Comparison of ENCODE assay signal across 18 cellular contexts in the genomic region with DNA sequence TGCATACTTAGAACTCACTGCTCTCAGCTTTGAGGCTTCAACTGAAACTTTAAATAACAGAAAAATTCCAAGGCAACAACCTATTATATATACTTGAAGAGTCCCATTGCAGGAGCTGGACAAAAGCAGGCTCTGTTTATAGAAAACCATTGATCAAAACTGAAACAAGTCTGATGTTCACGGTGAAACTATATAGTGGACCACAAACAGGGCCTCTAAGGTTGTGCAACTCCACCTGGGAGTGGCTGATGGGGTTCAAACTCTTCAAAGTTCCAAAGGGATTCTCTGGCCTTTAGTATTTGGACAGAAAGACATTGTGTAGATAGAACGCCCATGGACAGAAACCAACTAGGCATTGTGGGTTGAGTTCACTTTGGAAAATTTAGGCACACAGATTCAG.
A peak's percentile ranks its signal among the peaks of the same experiment; 100 is the strongest.
DNase-seq lines count a peak whose midpoint lies in the region; ATAC-seq and TF ChIP-seq lines count a peak whose summit lies in the region.
"Had no signal": no experiment of that assay in that cellular context is flagged by ENCODE, and none has a peak within 500 bp of the region (broad histone marks: within the 10 kb centered on the region; RNA-seq: fewer than 3 reads in every experiment).

No MANE protein-coding gene starts in this region.

- H3K27ac Mint-ChIP-seq in naive thymus-derived CD4-positive, alpha-beta T cell: no peak overlapping the region
- H3K27ac Mint-ChIP-seq in mesothelial cell of epicardium: no peak overlapping the region
- H3K27ac Mint-ChIP-seq: GM23338 had no signal

- ATAC-seq in GM18498 (IDR thresholded peaks at IDR 0.05; ENCODE audit: unreplicated experiment): peak; percentile 51
- peak; percentile 58 for ATAC-seq in GM19395 (IDR thresholded peaks at IDR 0.05; ENCODE audit: unreplicated experiment)
- ATAC-seq in HG02798 (IDR thresholded peaks at IDR 0.05; ENCODE audit: poor library complexity, unreplicated experiment): peak; percentile 33
- ATAC-seq in HG03565 (IDR thresholded peaks at IDR 0.05; ENCODE audit: unreplicated experiment): peak; percentile 27
- ATAC-seq in HG03521 (IDR thresholded peaks at IDR 0.05; ENCODE audit: unreplicated experiment): no peak
- no peak for ATAC-seq in naive thymus-derived CD4-positive, alpha-beta T cell
- ATAC-seq: GM23338 had no signal

- H3K4me1 ChIP-seq in naive thymus-derived CD4-positive, alpha-beta T cell (ENCODE audit: control insufficient read depth in 2 of 2, insufficient read depth in 2 of 2, low read length in 2 of 2): no peaks in the 10 kb centered on the region
- H3K4me1 ChIP-seq: BLaER1 treated with 17β-estradiol and CSF1 and Interleukin-3, amounts not matched to agents 10 nM and 100 nM; Peyer's patch had no signal

- H3K27ac ChIP-seq in naive thymus-derived CD4-positive, alpha-beta T cell (ENCODE audit: low read depth, low read length): no peak overlapping the region
- H3K27ac ChIP-seq in brain microvascular endothelial cell: no peak overlapping the region
- H3K27ac ChIP-seq: BLaER1 treated with 17β-estradiol and CSF1 and Interleukin-3, amounts not matched to agents 10 nM and 100 nM; Peyer's patch had no signal

- TF ChIP-seq CTCF in brain microvascular endothelial cell (IDR thresholded peaks at IDR 0.05; ENCODE audit: low read depth, low read length, missing control alignments) (no peak), mesothelial cell of epicardium (IDR thresholded peaks at IDR 0.05; ENCODE audit: unreplicated experiment) (no peak)

- POLR2A ChIA-PET in naive thymus-derived CD4-positive, alpha-beta T cell (lab: Charles Lee): no interaction called here

- intact Hi-C loops in naive thymus-derived CD4-positive, alpha-beta T cell (cut with micrococcal nuclease): no loop called here

- H3K4me1 Mint-ChIP-seq in naive thymus-derived CD4-positive, alpha-beta T cell: peaks cover 0 to 4% (median 0%) of the 10 kb centered on the region in 7 donors
- peaks cover 5% of the 10 kb centered on the region for H3K4me1 Mint-ChIP-seq in mesothelial cell of epicardium
- H3K4me1 Mint-ChIP-seq: GM23338 had no signal

- in situ Hi-C loops in brain microvascular endothelial cell (cut with HindIII; ENCODE audit: low pct_ligation_motif_present, low sequenced_read_pairs): no loop called here

- H3K4me3 Mint-ChIP-seq in naive thymus-derived CD4-positive, alpha-beta T cell: no peak overlapping the region
- no peak overlapping the region for H3K4me3 Mint-ChIP-seq in mesothelial cell of epicardium
- H3K4me3 Mint-ChIP-seq: GM23338 had no signal

- peaks cover 0 to 10% (median 0%) of the 10 kb centered on the region in 5 donors for H3K27me3 Mint-ChIP-seq in naive thymus-derived CD4-positive, alpha-beta T cell
- H3K27me3 Mint-ChIP-seq in mesothelial cell of epicardium (ENCODE audit: low read depth): no peaks in the 10 kb centered on the region

- no peaks in the 10 kb centered on the region for H3K36me3 ChIP-seq in naive thymus-derived CD4-positive, alpha-beta T cell (ENCODE audit: control insufficient read depth in 2 of 3, insufficient read depth in 3 of 3, low read length in 3 of 3)
- no peaks in the 10 kb centered on the region for H3K36me3 ChIP-seq in brain microvascular endothelial cell (replicated peaks)
- H3K36me3 ChIP-seq: BLaER1 treated with 17β-estradiol and CSF1 and Interleukin-3, amounts not matched to agents 10 nM and 100 nM; MG63; Peyer's patch had no signal

- peaks cover 0 to 2% (median 0%) of the 10 kb centered on the region in 11 donors for H3K9me3 Mint-ChIP-seq in naive thymus-derived CD4-positive, alpha-beta T cell
- no peaks in the 10 kb centered on the region for H3K9me3 Mint-ChIP-seq in mesothelial cell of epicardium
- H3K9me3 Mint-ChIP-seq: GM23338 had no signal

- DNase-seq in naive thymus-derived CD4-positive, alpha-beta T cell: no peak
- DNase-seq in brain microvascular endothelial cell: no peak
- DNase-seq in mesothelial cell of epicardium (ENCODE audit: low spot score in 2 of 2, unreplicated experiment in 2 of 2): no peak
- DNase-seq: DMS 273 treated with DMSO at 0.1 percent for 48 hours, MG63, NCI-H1105, NCI-H1694 treated with DMSO at 0.1 percent for 48 hours, NCI-H446 treated with DMSO at 0.1 percent for 48 hours, NCI-H748 treated with DMSO at 0.1 percent for 48 hours, Peyer's patch, SHP77 had no signal

- H3K27me3 ChIP-seq in naive thymus-derived CD4-positive, alpha-beta T cell (ENCODE audit: control insufficient read depth in 2 of 2, insufficient read depth in 2 of 2, low read length in 2 of 2): no peaks in the 10 kb centered on the region
- H3K27me3 ChIP-seq in brain microvascular endothelial cell (replicated peaks): no peaks in the 10 kb centered on the region
- H3K27me3 ChIP-seq: BLaER1 treated with 17β-estradiol and CSF1 and Interleukin-3, amounts not matched to agents 10 nM and 100 nM; MG63; Peyer's patch had no signal

- CTCF ChIA-PET in naive thymus-derived CD4-positive, alpha-beta T cell (lab: Charles Lee): no interaction called here

- no peaks in the 10 kb centered on the region for H3K36me3 Mint-ChIP-seq in naive thymus-derived CD4-positive, alpha-beta T cell
- H3K36me3 Mint-ChIP-seq in mesothelial cell of epicardium: no peaks in the 10 kb centered on the region

- no peaks in the 10 kb centered on the region for H3K9me3 ChIP-seq in naive thymus-derived CD4-positive, alpha-beta T cell (ENCODE audit: control insufficient read depth in 2 of 3, low read length in 3 of 3)
- H3K9me3 ChIP-seq: BLaER1 treated with 17β-estradiol and CSF1 and Interleukin-3, amounts not matched to agents 10 nM and 100 nM; MG63; Peyer's patch had no signal

- H3K4me3 ChIP-seq in naive thymus-derived CD4-positive, alpha-beta T cell (ENCODE audit: low read length): no peak overlapping the region
- no peak overlapping the region for H3K4me3 ChIP-seq in brain microvascular endothelial cell (ENCODE audit: low read depth, low read length)
- H3K4me3 ChIP-seq: BLaER1 treated with 17β-estradiol and CSF1 and Interleukin-3, amounts not matched to agents 10 nM and 100 nM; GM23338; MG63; Peyer's patch had no signal

Comparison
In these comparisons a context has a peak if more than half of its experiments do, and no peak if none do; other contexts are left out.
1. ATAC-seq: peak in GM18498 (single experiment), GM19395 (single experiment), HG02798 (single experiment) and HG03565 (single experiment); none in HG03521 (single experiment) and naive thymus-derived CD4-positive, alpha-beta T cell (single experiment).